In the genomic region with DNA sequence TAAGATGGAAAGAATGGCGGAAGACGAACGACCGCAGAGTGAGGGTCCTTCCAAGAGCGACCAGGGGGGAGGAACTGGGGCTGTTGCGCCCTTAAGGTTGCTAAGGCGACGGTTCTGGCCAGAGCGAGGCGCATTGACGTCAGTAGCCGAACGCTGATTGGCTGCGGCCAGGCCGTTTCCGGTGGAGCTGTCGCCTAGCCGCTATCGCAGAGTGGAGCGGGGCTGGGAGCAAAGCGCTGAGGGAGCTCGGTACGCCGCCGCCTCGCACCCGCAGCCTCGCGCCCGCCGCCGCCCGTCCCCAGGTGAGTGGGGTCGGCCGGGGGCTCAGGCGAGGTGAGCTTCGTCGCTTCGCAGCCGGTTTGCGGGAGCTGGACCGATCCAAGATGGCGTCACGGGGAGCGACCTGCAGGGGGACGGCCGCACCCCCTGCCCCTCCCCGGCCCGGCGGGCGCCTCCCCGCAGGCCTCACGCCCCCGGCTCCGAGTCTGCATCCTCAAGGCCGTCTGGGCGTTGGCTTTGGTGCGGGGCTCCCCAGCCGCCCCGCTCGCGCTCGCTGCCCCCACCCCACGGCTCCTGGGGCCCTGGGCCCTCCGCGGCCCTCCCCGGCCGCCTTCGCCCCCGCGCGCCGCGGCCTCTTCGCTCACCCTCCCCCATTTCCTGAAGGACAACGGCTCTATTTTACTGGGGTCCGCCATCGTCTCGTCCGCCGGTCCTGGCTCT, we compare ENCODE assay signal across 8 cellular contexts.
DNase-seq lines count a peak whose midpoint lies in the region; ATAC-seq and TF ChIP-seq lines count a peak whose summit lies in the region.

A gene (plus strand): TSS at position 184 of the 720 bp plus-strand sequence. CDS start 2,970 bp downstream, outside the sequence.

- no peak for TF ChIP-seq CTCF in AG10803 (conservative IDR thresholded peaks at IDR 0.05; ENCODE audit: low read length)

- H3K4me3 ChIP-seq in AG10803 (ENCODE audit: low read length), result peak within 1 kb of the TSS; percentile 92

- peak; percentile 92 for DNase-seq in AG10803 (ENCODE audit: low read depth)
- peak; percentile 76 to 90 for DNase-seq in NCI-H446 (lab: John Stamatoyannopoulos, UW)
- DNase-seq in activated CD4-positive, CD25-positive, alpha-beta regulatory T cell treated with anti-CD3 and anti-CD28 coated beads, Interleukin-2, amount 50 U/mL, for 16 hours (ENCODE audit: low read depth, low spot score), result peak; percentile 83
- DNase-seq in central memory CD4-positive, alpha-beta T cell, result peak; percentile 95
- peak; percentile 97 for DNase-seq in inferior parietal cortex (ENCODE audit: extremely low spot score)
- DNase-seq in smooth muscle cell of the brain vasculature (ENCODE audit: low read depth, low spot score), result peak; percentile 89

- peak; percentile 83 for ATAC-seq in GM19043 (IDR thresholded peaks at IDR 0.05; ENCODE audit: low read depth, unreplicated experiment)
- peak; percentile 90 for ATAC-seq in HG03354 (IDR thresholded peaks at IDR 0.05; ENCODE audit: poor library complexity, severe bottlenecking, unreplicated experiment)

Comparison
In these comparisons a context has a peak if more than half of its experiments do, and no peak if none do; other contexts are left out.
1. Peak in every context shown above with its lines: DNase-seq, ATAC-seq and H3K4me3 ChIP-seq.